Comparison of ENCODE assay signal across 8 cellular contexts in genomic region chr3:122513386-122514122, GRCh38. TPM values are rescaled to one million over a fixed set of nuclear protein-coding genes. Genes with fewer than 3 reads are reported as not detected.
DNase-seq lines count a peak whose midpoint lies in the region; ATAC-seq, FAIRE-seq and TF ChIP-seq lines count a peak whose summit lies in the region.

No MANE protein-coding gene starts in this region.

- TF ChIP-seq CTCF in progenitor cell of endocrine pancreas (IDR thresholded peaks at IDR 0.05; ENCODE audit: unreplicated experiment): no peak

- H3K27me3 Mint-ChIP-seq in progenitor cell of endocrine pancreas: no peaks in the 10 kb centered on the region

- H3K4me1 ChIP-seq in esophagus (ENCODE audit: control insufficient read depth in 2 of 2, insufficient read depth in 2 of 2, low read length in 1 of 2): peaks cover 0 to 2% of the 10 kb centered on the region in 2 donors

- 9% methylated on average over 19 of the region's 19 CpGs for WGBS in esophagus, 2 donors

- peak overlapping the region; percentile 91 for H3K27ac Mint-ChIP-seq in progenitor cell of endocrine pancreas

- H3K36me3 ChIP-seq in esophagus (ENCODE audit: control insufficient read depth in 2 of 2, insufficient read depth in 2 of 2, low read length in 1 of 2): no peaks in the 10 kb centered on the region

- H3K36me3 Mint-ChIP-seq in progenitor cell of endocrine pancreas (ENCODE audit: insufficient read depth): peaks cover 1% of the 10 kb centered on the region

- no peak for FAIRE-seq in GM12892 (lab: Jason Lieb, UNC)

- no peaks in the 10 kb centered on the region for H3K27me3 ChIP-seq in esophagus (ENCODE audit: control insufficient read depth in 1 of 2, insufficient read depth in 2 of 2, low read length in 2 of 2)

- peak; percentile 47; the same call in 1 of the 2 replicates for TF ChIP-seq POLR2A in GM12892 (IDR thresholded peaks at IDR 0.05; ENCODE audit: low read depth, low read length)

- H3K4me1 Mint-ChIP-seq in progenitor cell of endocrine pancreas (ENCODE audit: low read depth): peaks cover 28% of the 10 kb centered on the region

- DNase-seq in GM12892 (ENCODE audit: insufficient read length): no peak
- no peak for DNase-seq in progenitor cell of endocrine pancreas (ENCODE audit: low spot score, unreplicated experiment)
- no peak for DNase-seq in NCI-H226
- no peak for DNase-seq in NCI-H2081 (lab: John Stamatoyannopoulos, UW)

- H3K4me3 ChIP-seq in esophagus (ENCODE audit: low read depth in 1 of 2, low read length in 2 of 2): peak overlapping the region; percentile 84 to 86

- ATAC-seq in GM18519 (IDR thresholded peaks at IDR 0.05; ENCODE audit: low FRiP score, unreplicated experiment) (no peak), HG03108 (IDR thresholded peaks at IDR 0.05; ENCODE audit: unreplicated experiment) (no peak)

- H3K9me3 ChIP-seq in esophagus (ENCODE audit: control insufficient read depth in 2 of 2, insufficient read depth in 1 of 2, low read depth in 1 of 2, low read length in 1 of 2): no peaks in the 10 kb centered on the region

- no peaks in the 10 kb centered on the region for H3K9me3 Mint-ChIP-seq in progenitor cell of endocrine pancreas (ENCODE audit: low read depth)

- H3K4me3 Mint-ChIP-seq in progenitor cell of endocrine pancreas (ENCODE audit: low read depth): peak overlapping the region; percentile 82

- H3K27ac ChIP-seq in esophagus (ENCODE audit: low read depth in 2 of 2, low read length in 1 of 2): peak overlapping the region; percentile 97 to 99

TF ChIP-seq in PFSK-1, 5 proteins besides CTCF, POLR2A, EP300 and RAD21:
- peak; percentile 77; the same call in 1 of the 2 replicates for TF ChIP-seq SIN3A (IDR thresholded peaks at IDR 0.05; ENCODE audit: borderline replicate concordance, insufficient read depth, low read length)
- TF ChIP-seq REST (IDR thresholded peaks at IDR 0.05; ENCODE audit: insufficient read depth in 1 of 2, low read depth in 2 of 2, low read length in 2 of 2): no peak
- no peak for TF ChIP-seq TAF1 (IDR thresholded peaks at IDR 0.05; ENCODE audit: borderline replicate concordance, insufficient read depth, low read length)
- TF ChIP-seq FOXP2 (optimal IDR thresholded peaks at IDR 0.05; ENCODE audit: borderline replicate concordance, extremely low read depth, extremely low read length, insufficient read depth): no peak

RNA-seq across cellular contexts. Expression of gene KPNA1, which starts 1.2 kb away (rescaled TPM):
- polyA plus RNA-seq in GM12892 (2012; ENCODE audit: missing spikeins): 21.5 TPM
- polyA plus RNA-seq in PFSK-1 (2012; ENCODE audit: insufficient read length, low read depth): 22.4 TPM
- polyA plus RNA-seq in esophagus: 10 to 100 TPM in 1 of 2 donors, 1 to 10 TPM in 1; 8.5 to 13.9 TPM
- 82.5 and 85.5 TPM in 2 replicates for total RNA-seq in progenitor cell of endocrine pancreas

RNA-seq across cellular contexts. Expression of gene PARP9, which starts 50.5 kb away (rescaled TPM):
- polyA plus RNA-seq in GM12892 (2012; ENCODE audit: missing spikeins): 31.5 TPM
- polyA plus RNA-seq in PFSK-1 (2012; ENCODE audit: insufficient read length, low read depth): not detected
- polyA plus RNA-seq in esophagus: 10 to 100 TPM; 17.1 to 20.0 TPM
- 11.3 and 11.5 TPM in 2 replicates for total RNA-seq in progenitor cell of endocrine pancreas

RNA-seq across cellular contexts. Expression of gene DTX3L, which starts 50.6 kb away (rescaled TPM):
- polyA plus RNA-seq in GM12892 (2012; ENCODE audit: missing spikeins): 17.1 TPM
- not detected for polyA plus RNA-seq in PFSK-1 (2012; ENCODE audit: insufficient read length, low read depth)
- polyA plus RNA-seq in esophagus: 1 to 10 TPM; 5.9 to 6.4 TPM
- total RNA-seq in progenitor cell of endocrine pancreas: 13.0 and 14.5 TPM in 2 replicates
